Comparison of ENCODE assay signal across 26 cellular contexts in genomic region chr1:238324465-238324864, GRCh38.
"Had no signal": no experiment of that assay in that cellular context is flagged by ENCODE, and none has a peak within 500 bp of the region (broad histone marks: within the 10 kb centered on the region; RNA-seq: fewer than 3 reads in every experiment).

No MANE protein-coding gene starts in this region.

- DNase-seq: activated B cell treated with CpG ODN at 0.5 μM for 24 hours; activated CD4-positive, alpha-beta T cell treated with anti-CD3 and anti-CD28 coated beads for 48 hours; activated CD4-positive, alpha-beta T cell treated with anti-CD3 and anti-CD28 coated beads, Interleukin-2, amount 50 U/mL, for 1 hour; activated CD4-positive, alpha-beta T cell treated with anti-CD3 and anti-CD28 coated beads, Interleukin-2, amount 50 U/mL, for 48 hours; activated CD8-positive, alpha-beta memory T cell treated with anti-CD3 and anti-CD28 coated beads for 24 hours; activated CD8-positive, alpha-beta T cell treated with anti-CD3 and anti-CD28 coated beads for 36 hours; activated effector memory CD4-positive, alpha-beta T cell treated with Interleukin-2 at 50 U/mL for 16 hours; activated gamma-delta T cell treated with Interleukin-2 at 50 U/mL for 16 hours; activated naive CD4-positive, alpha-beta T cell treated with anti-CD3 and anti-CD28 coated beads, Interleukin-2, amount 50 U/mL, for 16 hours; activated naive CD4-positive, alpha-beta T cell treated with Interleukin-2 at 50 U/mL for 16 hours; activated T-cell treated with anti-CD3 and anti-CD28 coated beads, Interleukin-2, amount 50 U/mL, for 4 hours; amniotic stem cell; anterior cingulate cortex; central memory CD4-positive, alpha-beta T cell; cerebellar nuclear complex; dorsolateral prefrontal cortex; effector memory CD4-positive, alpha-beta T cell; erythroblast; foreskin keratinocyte; gastrocnemius medialis; heart right ventricle; T-cell; T1000; WERI-Rb-1 had no signal

- ATAC-seq: activated CD4-positive, CD25-positive, alpha-beta regulatory T cell treated with anti-CD3 and anti-CD28 coated beads, Interleukin-2, amount 50 U/mL, for 24 hours; activated CD8-positive, alpha-beta T cell treated with anti-CD3 and anti-CD28 coated beads for 36 hours; activated T-cell treated with anti-CD3 and anti-CD28 coated beads, Interleukin-2, amount 50 U/mL, for 4 hours; activated T-helper 17 cell treated with anti-CD3 and anti-CD28 coated beads, Interleukin-2, amount 50 U/mL, for 72 hours; foreskin keratinocyte; gastrocnemius medialis; heart right ventricle; T-cell had no signal
